Comparison of ENCODE assay signal across 27 cellular contexts in genomic region chrX:37717708-37718107, GRCh38. TPM values are rescaled to one million over a fixed set of nuclear protein-coding genes. Genes with fewer than 3 reads are reported as not detected.
"Had no signal": no experiment of that assay in that cellular context is flagged by ENCODE, and none has a peak within 500 bp of the region (broad histone marks: within the 10 kb centered on the region; RNA-seq: fewer than 3 reads in every experiment).

No MANE protein-coding gene starts in this region.

- H3K9ac ChIP-seq: parathyroid adenoma had no signal

- H3K27ac ChIP-seq: neutrophil, parathyroid adenoma, psoas muscle, right lobe of liver, stomach, thoracic aorta, thyroid gland, tibial nerve, upper lobe of left lung, vagina had no signal

- H2AFZ ChIP-seq: parathyroid adenoma had no signal

- DNase-seq: nephron progenitor cell; nucleus accumbens; posterior cingulate gyrus; psoas muscle; right cardiac atrium; right lobe of liver; sigmoid colon; small intestine; stimulated activated CD4-positive, alpha-beta T cell treated with anti-CD3 and anti-CD28 coated beads, Interleukin-15, amount 100 ng/mL, for 24 hours; stimulated activated CD4-positive, alpha-beta T cell treated with anti-CD3 and anti-CD28 coated beads, Interleukin-2, amount 100 ng/mL, for 24 hours; stimulated activated CD4-positive, alpha-beta T cell treated with anti-CD3 and anti-CD28 coated beads, Interleukin-2, amount 100 ng/mL, for 48 hours; stimulated activated CD4-positive, alpha-beta T cell treated with anti-CD3 and anti-CD28 coated beads, Interleukin-4, amount 100 ng/mL, for 24 hours; stimulated activated naive B cell treated with anti-CD40 and anti-IgM and Interleukin-4, amounts not matched to agents 10 μg/mL and 1 μg/mL and 100 μg/mL, for 72 hours; stimulated activated naive CD4-positive, alpha-beta T cell treated with Interleukin-2 at 50 U/mL for 16 hours; stomach; thyroid gland; trophoblast cell; upper lobe of left lung had no signal

- H3K27me3 ChIP-seq: neutrophil, right lobe of liver, sigmoid colon, stomach, thyroid gland, upper lobe of left lung, vagina had no signal

- H3K4me3 ChIP-seq: psoas muscle, right lobe of liver, sigmoid colon, stomach, thoracic aorta, thyroid gland, tibial nerve, upper lobe of left lung, vagina had no signal

- H3K4me1 ChIP-seq: parathyroid adenoma, right lobe of liver, stomach, thyroid gland, tibial nerve, upper lobe of left lung, vagina had no signal

- H3K9me3 ChIP-seq: neutrophil, right lobe of liver, sigmoid colon, thoracic aorta, thyroid gland, tibial nerve, upper lobe of left lung, vagina had no signal

- H3K79me2 ChIP-seq: parathyroid adenoma had no signal

- H3K36me3 ChIP-seq: neutrophil, right lobe of liver, sigmoid colon, stomach, thoracic aorta, thyroid gland, tibial nerve, upper lobe of left lung, vagina had no signal

- ATAC-seq: natural killer cell treated with Interleukin-12 subunit alpha and Interleukin-12 subunit beta and Interleukin-15 and Interleukin-18, amount 100 ng/mL, for 72 hours; psoas muscle; right cardiac atrium; right lobe of liver; stimulated activated effector memory CD8-positive, alpha-beta T cell treated with anti-CD3 and anti-CD28 coated beads, Interleukin-12 subunit alpha, Interleukin-12 subunit beta, amount 100 ng/mL, for 72 hours; stimulated activated naive B cell treated with anti-CD40 and anti-IgM and Interleukin-4, amounts not matched to agents 10 μg/mL and 1 μg/mL and 100 μg/mL, for 72 hours had no signal

- FAIRE-seq: small intestine, urothelium cell line had no signal

RNA-seq across cellular contexts. Expression of gene XK, which starts 32.1 kb away (rescaled TPM):
- total RNA-seq: osteocyte had no signal
